ENCODE assay signal across 1 cellular context in the genomic region with DNA sequence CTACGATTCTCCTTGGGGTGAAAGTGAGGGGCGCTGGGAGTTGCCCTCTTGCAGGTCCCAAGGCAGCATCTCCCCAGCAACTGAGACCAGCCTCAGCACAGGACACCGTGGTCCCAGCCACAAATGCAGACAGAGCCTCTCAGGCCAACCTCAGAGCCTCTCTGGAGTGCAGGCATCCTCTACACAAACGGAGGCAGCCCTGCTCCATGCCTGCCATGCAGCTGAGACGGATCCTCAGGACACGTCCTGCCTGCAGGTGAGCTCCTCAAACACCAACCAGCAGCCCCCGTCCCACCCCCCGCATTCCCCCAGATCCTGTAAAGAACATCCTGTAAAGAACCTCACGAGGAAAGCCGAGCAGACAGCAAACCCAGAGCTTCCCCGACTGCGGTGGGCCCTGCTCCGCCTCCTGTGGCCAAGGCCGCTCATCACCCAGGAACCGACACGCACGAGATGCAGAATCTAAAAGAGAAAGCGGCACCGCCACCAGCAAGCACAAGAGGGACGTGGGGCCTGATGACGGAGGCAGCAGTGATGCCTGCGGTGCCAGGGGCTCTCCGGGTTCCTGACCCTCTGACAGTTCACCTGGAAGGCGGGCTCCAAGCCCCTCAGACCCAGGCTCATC.
TF ChIP-seq lines count a peak whose summit lies in the region.

No MANE protein-coding gene starts in this region.

TF ChIP-seq in H1, 55 proteins besides CTCF, POLR2A, EP300 and RAD21:
- no peak for TF ChIP-seq RBBP5 (IDR thresholded peaks at IDR 0.05; ENCODE audit: borderline replicate concordance, low read depth, low read length)
- no peak for TF ChIP-seq SIX5 (IDR thresholded peaks at IDR 0.05; ENCODE audit: low read depth, low read length)
- no peak for TF ChIP-seq KDM1A (IDR thresholded peaks at IDR 0.05; ENCODE audit: borderline replicate concordance, low read length)
- TF ChIP-seq RNF2 (IDR thresholded peaks at IDR 0.05; ENCODE audit: borderline replicate concordance, low read depth, low read length, missing control alignments, poor library complexity, severe bottlenecking), result no peak
- TF ChIP-seq NANOG (IDR thresholded peaks at IDR 0.05; ENCODE audit: insufficient read depth, low read depth, low read length, poor library complexity, severe bottlenecking), result no peak
- no peak for TF ChIP-seq KDM4A (IDR thresholded peaks at IDR 0.05; ENCODE audit: low read depth, low read length, severe bottlenecking)
- no peak for TF ChIP-seq KDM5A (IDR thresholded peaks at IDR 0.05; ENCODE audit: low read length)
- no peak for TF ChIP-seq HDAC6 (IDR thresholded peaks at IDR 0.05; ENCODE audit: low read depth, low read length)
- no peak for TF ChIP-seq EZH2 (IDR thresholded peaks at IDR 0.05; ENCODE audit: low read depth, low read length, severe bottlenecking)
- TF ChIP-seq, protein P1, sequence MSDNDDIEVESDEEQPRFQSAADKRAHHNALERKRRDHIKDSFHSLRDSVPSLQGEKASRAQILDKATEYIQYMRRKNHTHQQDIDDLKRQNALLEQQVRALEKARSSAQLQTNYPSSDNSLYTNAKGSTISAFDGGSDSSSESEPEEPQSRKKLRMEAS (IDR thresholded peaks at IDR 0.05), result no peak
- no peak for TF ChIP-seq USF2 (IDR thresholded peaks at IDR 0.05; ENCODE audit: low read length)
- no peak for TF ChIP-seq SRF (IDR thresholded peaks at IDR 0.05; ENCODE audit: low read depth, low read length)
